ENCODE assay signal across 18 cellular contexts in the genomic region with DNA sequence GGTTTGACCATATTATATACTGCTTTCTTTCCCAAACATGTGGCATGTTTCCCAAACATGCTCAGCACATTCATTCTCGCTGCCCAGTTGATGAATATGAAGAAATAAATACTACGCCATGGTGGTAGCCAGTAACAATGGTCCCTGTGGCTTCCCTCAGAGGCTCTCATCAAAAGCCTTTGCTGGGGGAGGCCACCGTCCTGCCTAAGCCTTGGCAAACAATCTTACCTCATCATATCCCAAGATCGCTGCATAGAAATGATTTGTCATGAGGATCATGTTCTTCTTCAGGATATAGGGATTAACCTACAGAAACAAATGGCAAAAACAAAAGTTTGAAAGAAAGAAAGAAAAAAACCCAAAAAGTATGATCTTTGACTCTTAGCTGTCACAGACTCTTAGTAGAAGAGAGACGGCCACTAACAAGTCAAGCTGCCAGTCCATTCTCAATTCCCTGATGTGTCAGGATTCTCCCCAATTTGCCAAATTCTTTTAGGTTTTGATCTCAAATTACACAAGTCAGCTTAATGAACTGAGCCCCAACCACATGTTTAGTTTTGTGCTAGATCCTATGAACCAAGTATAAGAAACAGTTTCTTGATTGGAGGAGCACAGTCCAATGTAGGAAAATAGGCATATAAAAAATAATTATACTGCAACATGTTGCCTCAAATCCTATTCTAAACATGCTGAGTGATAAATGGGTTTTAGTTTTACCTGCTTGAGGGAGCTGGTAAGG. TPM values are rescaled to one million over a fixed set of nuclear protein-coding genes. Genes with fewer than 3 reads are reported as not detected.
DNase-seq lines count a peak whose midpoint lies in the region; ATAC-seq and TF ChIP-seq lines count a peak whose summit lies in the region.
"Had no signal": no experiment of that assay in that cellular context is flagged by ENCODE, and none has a peak within 500 bp of the region (broad histone marks: within the 10 kb centered on the region; RNA-seq: fewer than 3 reads in every experiment).

No MANE protein-coding gene starts in this region.

- H4K20me1 ChIP-seq in GM23338 (replicated peaks; ENCODE audit: insufficient read depth) = no peaks in the 10 kb centered on the region

- H3K9me2 ChIP-seq in GM23338 (ENCODE audit: insufficient read depth) = no peaks in the 10 kb centered on the region

- H3K9me3 Mint-ChIP-seq in GM23338 (no peaks in the 10 kb centered on the region; the same call in 2 of the 3 replicates), immature natural killer cell (no peaks in the 10 kb centered on the region)
- H3K9me3 Mint-ChIP-seq in activated CD4-positive, alpha-beta memory T cell treated with anti-CD3 and anti-CD28 coated beads, Interleukin-2, amount 10 ng/mL, durations not matched to agents 7 days and 5 days = no peaks in the 10 kb centered on the region
- no peaks in the 10 kb centered on the region for H3K9me3 Mint-ChIP-seq in CD4-positive, alpha-beta T cell

- intact Hi-C loops in CD4-positive, alpha-beta T cell (cut with DNase I, micrococcal nuclease) = no loop called here
- intact Hi-C loops in posterior vena cava (cut with DNase I) = no loop called here

- no peak for TF ChIP-seq CTCF in GM23338 (conservative IDR thresholded peaks at IDR 0.05; ENCODE audit: low read depth in 2 of 2)
- no peak for TF ChIP-seq CTCF in CD4-positive, alpha-beta T cell (IDR thresholded peaks at IDR 0.05)

- H3K27ac ChIP-seq in ACC112 (ENCODE audit: low read depth, low read length) (peak overlapping the region; percentile 71), GM23338 (ENCODE audit: low read depth) (peak overlapping the region; percentile 27; the same call in 1 of the 2 replicates)
- no peak overlapping the region for H3K27ac ChIP-seq in CD4-positive, alpha-beta T cell (ENCODE audit: low read depth, low read length)
- H3K27ac ChIP-seq: body of pancreas had no signal

- H3K36me3 ChIP-seq in ACC112 (ENCODE audit: insufficient read depth, low read length) (no peaks in the 10 kb centered on the region), GM23338 (ENCODE audit: insufficient read depth) (no peaks in the 10 kb centered on the region)

- no peak for DNase-seq in GM23338 (ENCODE audit: low spot score)
- DNase-seq in activated CD4-positive, alpha-beta memory T cell treated with anti-CD3 and anti-CD28 coated beads, Interleukin-2, amount 10 ng/mL, durations not matched to agents 7 days and 5 days = no peak
- DNase-seq in immature natural killer cell = no peak
- DNase-seq in CD4-positive, alpha-beta T cell = no peak
- no peak for DNase-seq in occipital lobe (lab: John Stamatoyannopoulos, UW)
- DNase-seq in posterior vena cava (ENCODE audit: low spot score) = no peak
- DNase-seq: body of pancreas; effector CD8-positive, alpha-beta T cell; islet precursor cell; KG1; NCI-H1694; NCI-H82; Right ventricle myocardium superior had no signal

- no peak overlapping the region for H3K4me2 ChIP-seq in GM23338

- no peaks in the 10 kb centered on the region for H3K9me3 ChIP-seq in CD4-positive, alpha-beta T cell (ENCODE audit: control insufficient read depth, low read length)
- H3K9me3 ChIP-seq: body of pancreas had no signal

- peaks cover 37% of the 10 kb centered on the region for H3K4me1 Mint-ChIP-seq in GM23338
- peaks cover 66% of the 10 kb centered on the region for H3K4me1 Mint-ChIP-seq in activated CD4-positive, alpha-beta memory T cell treated with anti-CD3 and anti-CD28 coated beads, Interleukin-2, amount 10 ng/mL, durations not matched to agents 7 days and 5 days
- H3K4me1 Mint-ChIP-seq in immature natural killer cell = peaks cover 24 to 33% of the 10 kb centered on the region in 2 donors
- peaks cover 14% of the 10 kb centered on the region for H3K4me1 Mint-ChIP-seq in CD4-positive, alpha-beta T cell (ENCODE audit: low read depth)

- H3K36me3 Mint-ChIP-seq in GM23338 (ENCODE audit: low read depth) = peaks cover 4% of the 10 kb centered on the region; the same call in 1 of the 3 replicates
- H3K36me3 Mint-ChIP-seq in activated CD4-positive, alpha-beta memory T cell treated with anti-CD3 and anti-CD28 coated beads, Interleukin-2, amount 10 ng/mL, durations not matched to agents 7 days and 5 days (ENCODE audit: low read depth) = peaks cover 14% of the 10 kb centered on the region
- peaks cover 4 to 19% (median 10%) of the 10 kb centered on the region in 3 donors for H3K36me3 Mint-ChIP-seq in immature natural killer cell
- H3K36me3 Mint-ChIP-seq in CD4-positive, alpha-beta T cell (ENCODE audit: low read depth) = peaks cover 28% of the 10 kb centered on the region

- peaks cover 77% of the 10 kb centered on the region for H3K4me1 ChIP-seq in ACC112 (ENCODE audit: control insufficient read depth, insufficient read depth, low read length, unreplicated experiment)
- H3K4me1 ChIP-seq in GM23338 (ENCODE audit: insufficient read depth) = peaks cover 24% of the 10 kb centered on the region

- H3K4me3 ChIP-seq in ACC112 (ENCODE audit: low read depth, low read length) (no peak overlapping the region), GM23338 (no peak overlapping the region)
- H3K4me3 ChIP-seq: body of pancreas had no signal

- no peaks in the 10 kb centered on the region for H3K27me3 ChIP-seq in ACC112 (ENCODE audit: insufficient read depth, low read length)
- no peaks in the 10 kb centered on the region for H3K27me3 ChIP-seq in GM23338 (ENCODE audit: insufficient read depth)
- no peaks in the 10 kb centered on the region for H3K27me3 ChIP-seq in CD4-positive, alpha-beta T cell (ENCODE audit: control insufficient read depth, insufficient read depth, low read length)
- H3K27me3 ChIP-seq: body of pancreas had no signal

- POLR2A ChIA-PET in activated CD4-positive, alpha-beta memory T cell treated with anti-CD3 and anti-CD28 coated beads, Interleukin-2, amount 10 ng/mL, durations not matched to agents 7 days and 5 days (lab: Charles Lee) = interaction anchor here (0.8 kb wide), 1 partner anchor 11 kb away, joined by 3 read pairs; no protein-coding TSS in a partner anchor
- POLR2A ChIA-PET in CD4-positive, alpha-beta T cell (lab: Charles Lee) = interaction anchor here (0.6 kb wide), 1 partner anchor 39 kb away, joined by 3 read pairs; no protein-coding TSS in a partner anchor

- CTCF ChIA-PET in activated CD4-positive, alpha-beta memory T cell treated with anti-CD3 and anti-CD28 coated beads, Interleukin-2, amount 10 ng/mL, durations not matched to agents 7 days and 5 days (lab: Charles Lee) = interaction anchor here (0.7 to 2.5 kb wide), 3 partner anchors 9 to 15 kb away, joined by 3 to 6 read pairs (median 3); no protein-coding TSS in a partner anchor
- CTCF ChIA-PET in CD4-positive, alpha-beta T cell (lab: Charles Lee) = no interaction called here

- no peak overlapping the region for H3K4me3 Mint-ChIP-seq in GM23338
- no peak overlapping the region for H3K4me3 Mint-ChIP-seq in activated CD4-positive, alpha-beta memory T cell treated with anti-CD3 and anti-CD28 coated beads, Interleukin-2, amount 10 ng/mL, durations not matched to agents 7 days and 5 days
- H3K4me3 Mint-ChIP-seq in immature natural killer cell = peak overlapping the region; percentile 15 to 62 (median 59)
- no peak overlapping the region for H3K4me3 Mint-ChIP-seq in CD4-positive, alpha-beta T cell

- H3K27me3 Mint-ChIP-seq in GM23338 (ENCODE audit: insufficient read depth, low read depth, poor library complexity) (peaks cover 5% of the 10 kb centered on the region), immature natural killer cell (ENCODE audit: low read depth in 3 of 3) (peaks cover 0 to 1% (median 0%) of the 10 kb centered on the region in 3 donors)
- no peaks in the 10 kb centered on the region for H3K27me3 Mint-ChIP-seq in activated CD4-positive, alpha-beta memory T cell treated with anti-CD3 and anti-CD28 coated beads, Interleukin-2, amount 10 ng/mL, durations not matched to agents 7 days and 5 days
- no peaks in the 10 kb centered on the region for H3K27me3 Mint-ChIP-seq in CD4-positive, alpha-beta T cell

- H3F3A ChIP-seq in GM23338 (replicated peaks; ENCODE audit: low read depth) = no peaks in the 10 kb centered on the region

- H3K79me2 ChIP-seq in ACC112 (ENCODE audit: control insufficient read depth, insufficient read depth, low read length, unreplicated experiment) (no peaks in the 10 kb centered on the region), GM23338 (replicated peaks; ENCODE audit: insufficient read depth) (no peaks in the 10 kb centered on the region)

- ATAC-seq in GM23338 = no peak
- no peak for ATAC-seq in GM21723 (IDR thresholded peaks at IDR 0.05; ENCODE audit: unreplicated experiment)
- no peak for ATAC-seq in CD4-positive, alpha-beta T cell (ENCODE audit: poor library complexity)
- ATAC-seq: body of pancreas had no signal

- H2AFZ ChIP-seq in ACC112 (ENCODE audit: low read length, unreplicated experiment) (no peak overlapping the region), GM23338 (no peak overlapping the region)

- H3K27ac Mint-ChIP-seq in GM23338 (peak overlapping the region; percentile 61), immature natural killer cell (peak overlapping the region; percentile 55 to 92 (median 78))
- peak overlapping the region; percentile 42 for H3K27ac Mint-ChIP-seq in activated CD4-positive, alpha-beta memory T cell treated with anti-CD3 and anti-CD28 coated beads, Interleukin-2, amount 10 ng/mL, durations not matched to agents 7 days and 5 days
- H3K27ac Mint-ChIP-seq in CD4-positive, alpha-beta T cell = no peak overlapping the region

RNA-seq across cellular contexts. Expression of a gene that starts 22.4 kb away (rescaled TPM):
- total RNA-seq in GM23338 (2014; rRNA removed; shearing (Covaris generic)) = 0.10 TPM in 1 of 2 replicates, not detected in the other
- polyA plus RNA-seq in GM23338 (2016; fragmentation: Nextera tagmentation; extraction: Ambion mirVana) (not detected in 2 replicates), immature natural killer cell (not detected)
- total RNA-seq in activated CD4-positive, alpha-beta memory T cell treated with anti-CD3 and anti-CD28 coated beads, Interleukin-2, amount 10 ng/mL, durations not matched to agents 7 days and 5 days = not detected
- not detected for total RNA-seq in CD4-positive, alpha-beta T cell
- total RNA-seq in occipital lobe (not detected), posterior vena cava (not detected)
- total RNA-seq: body of pancreas, frontal cortex, mucosa of gallbladder, Right ventricle myocardium superior had no signal
- polyA plus RNA-seq: BJ had no signal

RNA-seq across cellular contexts. Expression of a gene that starts 30.1 kb away (rescaled TPM):
- 149 and 152 TPM in 2 replicates for total RNA-seq in GM23338 (2014; rRNA removed; shearing (Covaris generic))
- polyA plus RNA-seq in GM23338 (2016; fragmentation: Nextera tagmentation; extraction: Ambion mirVana) (215 and 220 TPM in 2 replicates), immature natural killer cell (100 to 1,000 TPM; 236 to 379 (median 249) TPM)
- 10 to 100 TPM; 86.1 to 91.3 TPM for total RNA-seq in activated CD4-positive, alpha-beta memory T cell treated with anti-CD3 and anti-CD28 coated beads, Interleukin-2, amount 10 ng/mL, durations not matched to agents 7 days and 5 days
- total RNA-seq in CD4-positive, alpha-beta T cell = 10 to 100 TPM; 24.9 to 25.8 TPM
- total RNA-seq in occipital lobe (58.3 TPM), posterior vena cava (10 to 100 TPM; 61.9 to 89.7 TPM)

RNA-seq across cellular contexts. Expression of a gene that starts 36.7 kb away (rescaled TPM):
- 10.5 and 14.6 TPM in 2 replicates for total RNA-seq in GM23338 (2014; rRNA removed; shearing (Covaris generic))
- polyA plus RNA-seq in GM23338 (2016; fragmentation: Nextera tagmentation; extraction: Ambion mirVana) = 25.4 and 31.6 TPM in 2 replicates
- total RNA-seq in activated CD4-positive, alpha-beta memory T cell treated with anti-CD3 and anti-CD28 coated beads, Interleukin-2, amount 10 ng/mL, durations not matched to agents 7 days and 5 days = 10 to 100 TPM; 45.6 to 48.7 TPM
- polyA plus RNA-seq in immature natural killer cell = 10 to 100 TPM in 2 of 3 donors, 1 to 10 TPM in 1; 5.1 to 22.2 (median 17.7) TPM
- total RNA-seq in CD4-positive, alpha-beta T cell = 10 to 100 TPM; 71.8 to 74.8 TPM
- total RNA-seq in occipital lobe = 1.9 TPM
- total RNA-seq in posterior vena cava = 10 to 100 TPM; 40.4 to 54.6 TPM

Comparison
In these comparisons a context has a peak if more than half of its experiments do, and no peak if none do; other contexts are left out.
1. H3K4me3 Mint-ChIP-seq: peak in immature natural killer cell (5 of 5); none in GM23338 (single experiment), activated CD4-positive, alpha-beta memory T cell treated with anti-CD3 and anti-CD28 coated beads, Interleukin-2, amount 10 ng/mL, durations not matched to agents 7 days and 5 days (single experiment) and CD4-positive, alpha-beta T cell (single experiment).